In the genomic region with DNA sequence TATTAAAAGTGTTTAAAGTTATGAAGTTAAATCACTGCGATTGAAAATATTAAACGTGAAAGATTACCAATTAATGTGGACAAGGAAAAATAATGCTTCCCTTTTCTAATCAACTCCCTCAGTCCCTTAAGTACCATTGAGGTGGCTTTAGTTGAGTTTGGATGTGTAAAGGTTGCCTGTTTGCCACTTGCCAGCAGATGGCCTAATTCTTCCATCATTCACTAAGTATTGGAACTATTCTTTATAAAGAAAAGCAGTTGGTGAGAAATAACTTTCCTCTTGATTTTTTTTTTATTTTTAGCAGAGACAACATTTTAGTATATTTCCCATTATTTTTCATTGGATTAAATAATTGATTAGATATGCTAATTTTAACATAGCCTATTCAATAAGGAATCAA, we compare ENCODE assay signal across 1 cellular context.
TF ChIP-seq lines count a peak whose summit lies in the region.

No MANE protein-coding gene starts in this region.

TF ChIP-seq in SK-N-SH treated with all-trans-retinoic acid at 6 μM for 48 hours, 23 proteins besides CTCF, POLR2A, EP300 and RAD21 (continued from another document):
- TF ChIP-seq, protein P1, sequence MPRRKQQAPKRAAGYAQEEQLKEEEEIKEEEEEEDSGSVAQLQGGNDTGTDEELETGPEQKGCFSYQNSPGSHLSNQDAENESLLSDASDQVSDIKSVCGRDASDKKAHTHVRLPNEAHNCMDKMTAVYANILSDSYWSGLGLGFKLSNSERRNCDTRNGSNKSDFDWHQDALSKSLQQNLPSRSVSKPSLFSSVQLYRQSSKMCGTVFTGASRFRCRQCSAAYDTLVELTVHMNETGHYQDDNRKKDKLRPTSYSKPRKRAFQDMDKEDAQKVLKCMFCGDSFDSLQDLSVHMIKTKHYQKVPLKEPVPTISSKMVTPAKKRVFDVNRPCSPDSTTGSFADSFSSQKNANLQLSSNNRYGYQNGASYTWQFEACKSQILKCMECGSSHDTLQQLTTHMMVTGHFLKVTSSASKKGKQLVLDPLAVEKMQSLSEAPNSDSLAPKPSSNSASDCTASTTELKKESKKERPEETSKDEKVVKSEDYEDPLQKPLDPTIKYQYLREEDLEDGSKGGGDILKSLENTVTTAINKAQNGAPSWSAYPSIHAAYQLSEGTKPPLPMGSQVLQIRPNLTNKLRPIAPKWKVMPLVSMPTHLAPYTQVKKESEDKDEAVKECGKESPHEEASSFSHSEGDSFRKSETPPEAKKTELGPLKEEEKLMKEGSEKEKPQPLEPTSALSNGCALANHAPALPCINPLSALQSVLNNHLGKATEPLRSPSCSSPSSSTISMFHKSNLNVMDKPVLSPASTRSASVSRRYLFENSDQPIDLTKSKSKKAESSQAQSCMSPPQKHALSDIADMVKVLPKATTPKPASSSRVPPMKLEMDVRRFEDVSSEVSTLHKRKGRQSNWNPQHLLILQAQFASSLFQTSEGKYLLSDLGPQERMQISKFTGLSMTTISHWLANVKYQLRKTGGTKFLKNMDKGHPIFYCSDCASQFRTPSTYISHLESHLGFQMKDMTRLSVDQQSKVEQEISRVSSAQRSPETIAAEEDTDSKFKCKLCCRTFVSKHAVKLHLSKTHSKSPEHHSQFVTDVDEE (CRISPR knock-in tag; IDR thresholded peaks at IDR 0.05) = no peak
- no peak for TF ChIP-seq RARB (CRISPR knock-in tag; IDR thresholded peaks at IDR 0.05)
- TF ChIP-seq, protein P2, sequence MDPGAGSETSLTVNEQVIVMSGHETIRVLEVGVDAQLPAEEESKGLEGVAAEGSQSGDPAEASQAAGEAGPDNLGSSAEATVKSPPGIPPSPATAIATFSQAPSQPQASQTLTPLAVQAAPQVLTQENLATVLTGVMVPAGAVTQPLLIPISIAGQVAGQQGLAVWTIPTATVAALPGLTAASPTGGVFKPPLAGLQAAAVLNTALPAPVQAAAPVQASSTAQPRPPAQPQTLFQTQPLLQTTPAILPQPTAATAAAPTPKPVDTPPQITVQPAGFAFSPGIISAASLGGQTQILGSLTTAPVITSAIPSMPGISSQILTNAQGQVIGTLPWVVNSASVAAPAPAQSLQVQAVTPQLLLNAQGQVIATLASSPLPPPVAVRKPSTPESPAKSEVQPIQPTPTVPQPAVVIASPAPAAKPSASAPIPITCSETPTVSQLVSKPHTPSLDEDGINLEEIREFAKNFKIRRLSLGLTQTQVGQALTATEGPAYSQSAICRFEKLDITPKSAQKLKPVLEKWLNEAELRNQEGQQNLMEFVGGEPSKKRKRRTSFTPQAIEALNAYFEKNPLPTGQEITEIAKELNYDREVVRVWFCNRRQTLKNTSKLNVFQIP (CRISPR knock-in tag; IDR thresholded peaks at IDR 0.05; ENCODE audit: borderline replicate concordance, low read depth) = no peak
TF ChIP-seq in SK-N-SH treated with all-trans-retinoic acid at 6 μM for 48 hours: peak in this region for 0.
